In genomic region chr17:63698886-63699637, GRCh38 we compare ENCODE assay signal across 1 cellular context.
TF ChIP-seq lines count a peak whose summit lies in the region.

No MANE protein-coding gene starts in this region.

TF ChIP-seq in HepG2, 621 proteins besides CTCF, POLR2A, EP300 and RAD21 (continued from another document and continues in another):
- TF ChIP-seq SNAPC4 (CRISPR knock-in tag; IDR thresholded peaks at IDR 0.05) (no peak), HIC2 (CRISPR knock-in tag; IDR thresholded peaks at IDR 0.05; ENCODE audit: low read depth) (no peak), AHDC1 (CRISPR knock-in tag; IDR thresholded peaks at IDR 0.05; ENCODE audit: borderline replicate concordance) (no peak), ZNF296 (CRISPR knock-in tag; conservative IDR thresholded peaks at IDR 0.05) (no peak), GABPB1 (CRISPR knock-in tag; IDR thresholded peaks at IDR 0.05) (peak; percentile 69), TCF7 (IDR thresholded peaks at IDR 0.05; ENCODE audit: low read depth) (no peak), ZIK1 (CRISPR knock-in tag; IDR thresholded peaks at IDR 0.05; ENCODE audit: borderline replicate concordance, low read depth) (no peak), REL (CRISPR knock-in tag; conservative IDR thresholded peaks at IDR 0.05) (no peak), MTERF4 (CRISPR knock-in tag; IDR thresholded peaks at IDR 0.05) (no peak), GMEB1 (CRISPR knock-in tag; IDR thresholded peaks at IDR 0.05; ENCODE audit: borderline replicate concordance) (no peak), GATAD1 (CRISPR knock-in tag; IDR thresholded peaks at IDR 0.05) (no peak), ZSCAN25 (CRISPR knock-in tag; IDR thresholded peaks at IDR 0.05) (peak; percentile 60), ZNF598 (CRISPR knock-in tag; IDR thresholded peaks at IDR 0.05; ENCODE audit: borderline replicate concordance) (peak; percentile 72; the same call in 1 of the 2 replicates), MBNL3 (CRISPR knock-in tag; conservative IDR thresholded peaks at IDR 0.05) (no peak), NONO (IDR thresholded peaks at IDR 0.05) (no peak), NONO (CRISPR knock-in tag; conservative IDR thresholded peaks at IDR 0.05) (no peak), HMGXB4 (CRISPR knock-in tag; IDR thresholded peaks at IDR 0.05; ENCODE audit: borderline replicate concordance in 1 of 2, low read depth in 1 of 2) (no peak), ZBTB4 (CRISPR knock-in tag; IDR thresholded peaks at IDR 0.05; ENCODE audit: borderline replicate concordance) (peak; percentile 83; the same call in 1 of the 2 replicates), ELF3 (CRISPR knock-in tag; IDR thresholded peaks at IDR 0.05) (peak; percentile 45; the same call in 1 of the 2 replicates), FOXC1 (CRISPR knock-in tag; IDR thresholded peaks at IDR 0.05; ENCODE audit: borderline replicate concordance) (0 out of 2 replicates have a peak, but pooled peaks have one; percentile 13), ZNF737 (CRISPR knock-in tag; IDR thresholded peaks at IDR 0.05; ENCODE audit: borderline replicate concordance) (no peak), XBP1 (CRISPR knock-in tag; IDR thresholded peaks at IDR 0.05) (no peak), HNRNPH1 (optimal IDR thresholded peaks at IDR 0.05; ENCODE audit: low read depth, low read length) (no peak), HIVEP1 (CRISPR knock-in tag; IDR thresholded peaks at IDR 0.05) (peak; percentile 56; the same call in 1 of the 2 replicates), CSRNP2 (CRISPR knock-in tag; conservative IDR thresholded peaks at IDR 0.05; ENCODE audit: low read depth) (no peak), ZKSCAN8 (CRISPR knock-in tag; IDR thresholded peaks at IDR 0.05; ENCODE audit: borderline replicate concordance) (no peak), NR2F1 (CRISPR knock-in tag; IDR thresholded peaks at IDR 0.05) (no peak), ZNF570 (CRISPR knock-in tag; IDR thresholded peaks at IDR 0.05; ENCODE audit: borderline replicate concordance) (no peak), ZNF761 (CRISPR knock-in tag; conservative IDR thresholded peaks at IDR 0.05) (no peak), GATAD2A (CRISPR knock-in tag; IDR thresholded peaks at IDR 0.05) (0 out of 2 replicates have a peak, but pooled peaks have one; percentile 27), ZNF430 (CRISPR knock-in tag; IDR thresholded peaks at IDR 0.05) (0 out of 2 replicates have a peak, but pooled peaks have one; percentile 10), ZNF547 (CRISPR knock-in tag; IDR thresholded peaks at IDR 0.05) (no peak), SKI (IDR thresholded peaks at IDR 0.05; ENCODE audit: partially characterized antibody) (no peak), FOSL1 (CRISPR knock-in tag; IDR thresholded peaks at IDR 0.05; ENCODE audit: borderline replicate concordance) (no peak), SNAI1 (CRISPR knock-in tag; IDR thresholded peaks at IDR 0.05; ENCODE audit: borderline replicate concordance) (no peak), KDM5B (CRISPR knock-in tag; IDR thresholded peaks at IDR 0.05; ENCODE audit: borderline replicate concordance) (no peak; the same call in 1 of the 2 replicates), U2AF2 (IDR thresholded peaks at IDR 0.05; ENCODE audit: low read depth, low read length) (no peak), ZNF7 (CRISPR knock-in tag; IDR thresholded peaks at IDR 0.05) (0 out of 2 replicates have a peak, but pooled peaks have one; percentile 17), MYNN (CRISPR knock-in tag; IDR thresholded peaks at IDR 0.05; ENCODE audit: low read depth) (no peak), ZNF777 (CRISPR knock-in tag; IDR thresholded peaks at IDR 0.05) (peak; percentile 32)
